15 cellular contexts compared by ENCODE assay signal in genomic region chr1:200401708-200402107, GRCh38. TPM values are rescaled to one million over a fixed set of nuclear protein-coding genes. Genes with fewer than 3 reads are reported as not detected.
DNase-seq lines count a peak whose midpoint lies in the region; ATAC-seq, FAIRE-seq and TF ChIP-seq lines count a peak whose summit lies in the region.
"Had no signal": no experiment of that assay in that cellular context is flagged by ENCODE, and none has a peak within 500 bp of the region (broad histone marks: within the 10 kb centered on the region; RNA-seq: fewer than 3 reads in every experiment).

No MANE protein-coding gene starts in this region.

- CTCF ChIA-PET in A549 (lab: Yijun Ruan, JAX) = interaction anchor here (1.1 to 1.2 kb wide), 3 partner anchors 87 to 109 kb away, joined by 3 read pairs; no protein-coding TSS in a partner anchor

- TF ChIP-seq POLR2A in A549 (IDR thresholded peaks at IDR 0.05; ENCODE audit: low read length) = no peak

- POLR2A ChIA-PET in A549 (lab: Yijun Ruan, JAX) = no interaction called here

- H3K4me1 ChIP-seq in A549 = peaks cover 90% of the 10 kb centered on the region
- peaks cover 58% of the 10 kb centered on the region for H3K4me1 ChIP-seq in GM23338 (ENCODE audit: insufficient read depth)
- peaks cover 6 to 30% (median 23%) of the 10 kb centered on the region in 4 donors for H3K4me1 ChIP-seq in liver (ENCODE audit: control insufficient read depth in 4 of 4, insufficient read depth in 4 of 4, low read length in 3 of 4)

- no peak overlapping the region for H2AFZ ChIP-seq in GM23338

- no peak for FAIRE-seq in A549 (lab: Jason Lieb, UNC)
- FAIRE-seq: A204.1, H1 had no signal

- H3K9me2 ChIP-seq in GM23338 (ENCODE audit: insufficient read depth) = no peaks in the 10 kb centered on the region

- H3K4me1 Mint-ChIP-seq in GM23338 (peaks cover 65% of the 10 kb centered on the region), T-helper 17 cell (peaks cover 18% of the 10 kb centered on the region)
- peaks cover 15% of the 10 kb centered on the region for H3K4me1 Mint-ChIP-seq in T-helper 2 cell treated with Interferon-gamma antibody and Interleukin-4, amounts not matched to agents 5 μg/mL and 100 μg/mL, for 36 hours (ENCODE audit: low read depth)

- H3K36me3 ChIP-seq in GM23338 (ENCODE audit: insufficient read depth) = peaks cover 21% of the 10 kb centered on the region; the same call in 1 of the 2 replicates
- H3K36me3 ChIP-seq in liver (ENCODE audit: control insufficient read depth in 4 of 4, insufficient read depth in 3 of 4, low read depth in 1 of 4, low read length in 3 of 4) = no peaks in the 10 kb centered on the region

- H3K4me2 ChIP-seq in A549 (peak overlapping the region; percentile 97), GM23338 (0 out of 2 replicates have a peak overlapping the region, but pooled peaks have one; percentile 5)
- H3K4me2 ChIP-seq: BLaER1 treated with 17β-estradiol and CSF1 and Interleukin-3, amounts not matched to agents 10 nM and 100 nM had no signal

- no peak for DNase-seq in A549 (ENCODE audit: low read depth in 1 of 2, low spot score in 1 of 2)
- DNase-seq in GM23338 (ENCODE audit: low spot score) = no peak
- no peak for DNase-seq in T-helper 17 cell
- DNase-seq in NCI-H748 (lab: John Stamatoyannopoulos, UW; ENCODE audit: unreplicated experiment) = no peak
- no peak for DNase-seq in NCI-H2227 (lab: John Stamatoyannopoulos, UW; ENCODE audit: unreplicated experiment)
- no peak for DNase-seq in cortex of kidney (lab: John Stamatoyannopoulos, UW)
- no peak for DNase-seq in T-helper 2 cell treated with Interferon-gamma antibody and Interleukin-4, amounts not matched to agents 5 μg/mL and 100 μg/mL, for 36 hours (ENCODE audit: low spot score)
- DNase-seq: GF-D8, NCI-H1436 treated with DMSO at 0.1 percent for 48 hours, NCI-H2029 treated with DMSO at 0.1 percent for 48 hours, NCI-H510A treated with DMSO at 0.1 percent for 48 hours had no signal

- WGBS in A549 (ENCODE audit: missing lambda C conversion rate) = 21% methylated on average over 1 of the region's 1 CpG
- 32% methylated on average over 1 of the region's 1 CpG for WGBS in liver

- H3K27me3 ChIP-seq in GM23338 (ENCODE audit: insufficient read depth) (no peaks in the 10 kb centered on the region), liver (ENCODE audit: control insufficient read depth in 4 of 4, insufficient read depth in 4 of 4, low read length in 3 of 4) (no peaks in the 10 kb centered on the region)
- H3K27me3 ChIP-seq: BLaER1 treated with 17β-estradiol and CSF1 and Interleukin-3, amounts not matched to agents 10 nM and 100 nM had no signal

- H3F3A ChIP-seq in GM23338 (replicated peaks; ENCODE audit: low read depth) = no peaks in the 10 kb centered on the region

- no peak overlapping the region for H3K4me3 Mint-ChIP-seq in GM23338
- no peak overlapping the region for H3K4me3 Mint-ChIP-seq in T-helper 17 cell
- no peak overlapping the region for H3K4me3 Mint-ChIP-seq in T-helper 2 cell treated with Interferon-gamma antibody and Interleukin-4, amounts not matched to agents 5 μg/mL and 100 μg/mL, for 36 hours

- TF ChIP-seq CTCF in A549 (IDR thresholded peaks at IDR 0.05) (no peak), GM23338 (conservative IDR thresholded peaks at IDR 0.05; ENCODE audit: low read depth in 2 of 2) (no peak), liver (IDR thresholded peaks at IDR 0.05; ENCODE audit: low read depth, low read length, missing input control) (no peak)

- H3K9ac ChIP-seq in liver (ENCODE audit: low read depth in 1 of 2, low read length in 2 of 2) = peak overlapping the region; percentile 8 to 90
- H3K9ac ChIP-seq: BLaER1 treated with 17β-estradiol and CSF1 and Interleukin-3, amounts not matched to agents 10 nM and 100 nM had no signal

- TF ChIP-seq RAD21 in A549 (conservative IDR thresholded peaks at IDR 0.05 in 1 of 2, IDR thresholded peaks at IDR 0.05 in 1 of 2) = no peak
- TF ChIP-seq RAD21 in liver (IDR thresholded peaks at IDR 0.05) = no peak

- peak overlapping the region; percentile 71 to 97 for H3K27ac ChIP-seq in A549
- peak overlapping the region; percentile 29; the same call in 1 of the 2 replicates for H3K27ac ChIP-seq in GM23338 (ENCODE audit: low read depth)
- peak overlapping the region; percentile 79 to 91 for H3K27ac ChIP-seq in liver (ENCODE audit: low read depth in 1 of 2, low read length in 2 of 2)
- H3K27ac ChIP-seq: BLaER1 treated with 17β-estradiol and CSF1 and Interleukin-3, amounts not matched to agents 10 nM and 100 nM had no signal

- no peaks in the 10 kb centered on the region for H3K9me3 ChIP-seq in A549
- no peaks in the 10 kb centered on the region for H3K9me3 ChIP-seq in T-helper 17 cell (ENCODE audit: control insufficient read depth, low read length, poor library complexity, severe bottlenecking)
- no peaks in the 10 kb centered on the region for H3K9me3 ChIP-seq in liver (ENCODE audit: control insufficient read depth in 4 of 4, low read length in 3 of 4)

- TF ChIP-seq EP300 in A549 (IDR thresholded peaks at IDR 0.05) = no peak

- ATAC-seq in A549 (peak in 1 of 2 experiments; percentile 33; a peak in 2 of 6 replicates), GM23338 (no peak), T-helper 17 cell (no peak)

- no peaks in the 10 kb centered on the region for H3K9me3 Mint-ChIP-seq in GM23338
- H3K9me3 Mint-ChIP-seq in T-helper 2 cell treated with Interferon-gamma antibody and Interleukin-4, amounts not matched to agents 5 μg/mL and 100 μg/mL, for 36 hours = no peaks in the 10 kb centered on the region

- peaks cover 27% of the 10 kb centered on the region for H4K20me1 ChIP-seq in GM23338 (replicated peaks; ENCODE audit: insufficient read depth)

- peaks cover 91% of the 10 kb centered on the region for H3K79me2 ChIP-seq in GM23338 (replicated peaks; ENCODE audit: insufficient read depth)

- H3K27me3 Mint-ChIP-seq in GM23338 (ENCODE audit: insufficient read depth, low read depth, poor library complexity) (peaks cover 2% of the 10 kb centered on the region), T-helper 17 cell (no peaks in the 10 kb centered on the region)
- no peaks in the 10 kb centered on the region for H3K27me3 Mint-ChIP-seq in T-helper 2 cell treated with Interferon-gamma antibody and Interleukin-4, amounts not matched to agents 5 μg/mL and 100 μg/mL, for 36 hours (ENCODE audit: low read depth)

- H3K36me3 Mint-ChIP-seq in GM23338 (ENCODE audit: low read depth) (peaks cover 40% of the 10 kb centered on the region), T-helper 17 cell (ENCODE audit: low read depth) (peaks cover 4% of the 10 kb centered on the region)
- peaks cover 29% of the 10 kb centered on the region for H3K36me3 Mint-ChIP-seq in T-helper 2 cell treated with Interferon-gamma antibody and Interleukin-4, amounts not matched to agents 5 μg/mL and 100 μg/mL, for 36 hours (ENCODE audit: low read depth)

- H3K4me3 ChIP-seq in A549 (peak overlapping the region; percentile 12; the same call in 1 of the 3 replicates), GM23338 (no peak overlapping the region), liver (ENCODE audit: low read depth in 1 of 3, low read length in 3 of 3) (no peak overlapping the region)
- H3K4me3 ChIP-seq: BLaER1 treated with 17β-estradiol and CSF1 and Interleukin-3, amounts not matched to agents 10 nM and 100 nM had no signal

- H3K27ac Mint-ChIP-seq in GM23338 (peak overlapping the region; percentile 49), T-helper 17 cell (peak overlapping the region; percentile 81)
- no peak overlapping the region for H3K27ac Mint-ChIP-seq in T-helper 2 cell treated with Interferon-gamma antibody and Interleukin-4, amounts not matched to agents 5 μg/mL and 100 μg/mL, for 36 hours

TF ChIP-seq in A549, 52 proteins besides CTCF, POLR2A, EP300 and RAD21 (continues in another document):
- TF ChIP-seq TFCP2L1 (CRISPR knock-in tag; IDR thresholded peaks at IDR 0.05) = no peak
- TF ChIP-seq RCOR1 (IDR thresholded peaks at IDR 0.05; ENCODE audit: low read depth, low read length) = no peak
- TF ChIP-seq HOXB13 (CRISPR knock-in tag; IDR thresholded peaks at IDR 0.05; ENCODE audit: low read depth) = no peak
- TF ChIP-seq RNF2 (IDR thresholded peaks at IDR 0.05; ENCODE audit: borderline replicate concordance, low read depth) = no peak
- TF ChIP-seq TP53 (CRISPR knock-in tag; IDR thresholded peaks at IDR 0.05) = no peak

TF ChIP-seq in GM23338, 12 proteins besides CTCF, POLR2A, EP300 and RAD21 (continues in another document):
- TF ChIP-seq EZH2 (IDR thresholded peaks at IDR 0.05; ENCODE audit: low read depth, unreplicated experiment) (no peak), STAT1 (IDR thresholded peaks at IDR 0.05; ENCODE audit: unreplicated experiment) (no peak), JUNB (IDR thresholded peaks at IDR 0.05; ENCODE audit: unreplicated experiment) (no peak), NANOG (IDR thresholded peaks at IDR 0.05; ENCODE audit: borderline replicate concordance) (no peak)

TF ChIP-seq in liver, 16 proteins besides CTCF, POLR2A, EP300 and RAD21 (continues in another document):
- no peak for TF ChIP-seq HNF4A (conservative IDR thresholded peaks at IDR 0.05)

RNA-seq across cellular contexts. Expression of gene ZNF281, which starts 8.1 kb away (rescaled TPM):
- polyA plus RNA-seq in A549 (2011; rRNA removed) (39.1 and 40.8 TPM in 2 replicates), A549 (2017; fragmentation: RNase III; extraction: RNeasy Plus Mini Kit Qiagen cat#74134 plus additional on column Dnase treatment) (30.8 to 33.7 TPM (median 31.5 TPM) in 3 replicates), GM23338 (2016; fragmentation: Nextera tagmentation; extraction: Ambion mirVana) (51.5 and 62.1 TPM in 2 replicates), liver (10 to 100 TPM in 1 of 2 donors, 1 to 10 TPM in 1; 4.9 to 11.6 TPM)
- polyA plus RNA-seq in A549 (2012; cell fraction: cytosol; rRNA removed) = 4.9 and 6.4 TPM in 2 replicates
- polyA plus RNA-seq in A549 (2012; cell fraction: nucleus; rRNA removed) = 6.6 and 7.5 TPM in 2 replicates
- polyA minus RNA-seq in A549 (2011; rRNA and poly(A)+ RNA removed) = 40.1 and 40.2 TPM in 2 replicates
- total RNA-seq in GM23338 (2014; rRNA removed; shearing (Covaris generic)) = 79.3 and 81.2 TPM in 2 replicates
- total RNA-seq in T-helper 17 cell (10 to 100 TPM; 21.9 to 28.7 TPM), liver (10 to 100 TPM; 14.6 to 18.4 TPM)

Comparison
In these comparisons a context has a peak if more than half of its experiments do, and no peak if none do; other contexts are left out.
1. H3K27ac ChIP-seq: peak in every context shown above with its lines; median percentile 85 in liver; 84 in A549; 29 in GM23338.